In the genomic region with DNA sequence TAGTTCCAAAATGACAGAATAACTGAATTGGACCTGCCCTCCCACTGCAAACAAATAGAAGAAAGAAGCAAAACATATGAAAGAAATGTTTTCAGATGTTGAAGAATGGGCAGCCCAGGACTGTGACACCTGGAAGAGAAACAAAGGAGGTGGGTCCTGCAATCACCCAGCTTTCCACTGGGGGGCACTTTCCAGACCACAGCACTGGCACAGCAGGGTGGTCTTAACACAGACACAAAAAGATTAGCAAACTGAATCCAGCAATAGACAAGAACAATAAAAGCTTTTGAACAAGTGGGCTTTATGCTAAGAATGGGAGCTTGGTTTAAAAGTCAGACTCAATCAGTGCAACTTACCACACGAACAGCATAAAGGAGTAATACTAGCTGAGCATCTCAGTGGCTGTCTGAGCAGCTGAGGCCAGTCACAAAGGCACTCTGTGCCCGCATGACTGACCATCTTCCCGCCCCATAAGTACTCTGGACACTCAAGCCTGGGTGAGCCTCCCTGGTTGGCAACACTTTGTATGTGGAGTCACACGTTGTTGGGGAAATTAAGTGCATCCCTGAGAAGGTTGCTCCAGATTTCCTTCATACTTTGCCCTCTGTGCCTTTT, we compare ENCODE assay signal across 8 cellular contexts. TPM values are rescaled to one million over a fixed set of nuclear protein-coding genes. Genes with fewer than 3 reads are reported as not detected.
DNase-seq lines count a peak whose midpoint lies in the region; ATAC-seq and TF ChIP-seq lines count a peak whose summit lies in the region.

No MANE protein-coding gene starts in this region.

- peaks cover 6% of the 10 kb centered on the region; the same call in 2 of the 3 replicates for H3K36me3 Mint-ChIP-seq in GM23338 (ENCODE audit: low read depth)

- H3F3A ChIP-seq in GM23338 (replicated peaks; ENCODE audit: low read depth): no peaks in the 10 kb centered on the region

- H3K9me2 ChIP-seq in GM23338 (ENCODE audit: insufficient read depth): no peaks in the 10 kb centered on the region

- H3K9me3 Mint-ChIP-seq in GM23338: peaks cover 33% of the 10 kb centered on the region

- H3K27ac ChIP-seq in GM23338 (ENCODE audit: low read depth): no peak overlapping the region

- no peaks in the 10 kb centered on the region for H3K27me3 ChIP-seq in GM23338 (ENCODE audit: insufficient read depth)

- ATAC-seq in GM23338: peak; percentile 83
- no peak for ATAC-seq in HG02938 (IDR thresholded peaks at IDR 0.05; ENCODE audit: unreplicated experiment)
- no peak for ATAC-seq in HG03342 (IDR thresholded peaks at IDR 0.05; ENCODE audit: unreplicated experiment)
- ATAC-seq in GM18502 (IDR thresholded peaks at IDR 0.05; ENCODE audit: poor library complexity, unreplicated experiment): no peak

- no peak overlapping the region for H2AFZ ChIP-seq in GM23338

- no peaks in the 10 kb centered on the region for H4K20me1 ChIP-seq in GM23338 (replicated peaks; ENCODE audit: insufficient read depth)

- H3K4me1 Mint-ChIP-seq in GM23338: peaks cover 9% of the 10 kb centered on the region; the same call in 2 of the 3 replicates

- TF ChIP-seq CTCF in GM23338 (conservative IDR thresholded peaks at IDR 0.05; ENCODE audit: low read depth in 2 of 2): peak; percentile 78 to 87

- no peaks in the 10 kb centered on the region for H3K27me3 Mint-ChIP-seq in GM23338 (ENCODE audit: insufficient read depth, low read depth, poor library complexity)

- no peak overlapping the region for H3K4me3 Mint-ChIP-seq in GM23338

- DNase-seq in COLO829 (ENCODE audit: low spot score): peak; percentile 19
- peak; percentile 78 for DNase-seq in GM23338 (ENCODE audit: low spot score)
- peak; percentile 25 for DNase-seq in SHP77 treated with DMSO at 0.1 percent for 48 hours (lab: John Stamatoyannopoulos, UW)
- DNase-seq in iPS DF 4.7 (ENCODE audit: extremely low read depth, low spot score): peak; percentile 30
- no peak for DNase-seq in NCI-H226

- no peak overlapping the region for H3K4me3 ChIP-seq in GM23338

- H3K4me1 ChIP-seq in GM23338 (ENCODE audit: insufficient read depth): no peaks in the 10 kb centered on the region

- no peaks in the 10 kb centered on the region for H3K79me2 ChIP-seq in GM23338 (replicated peaks; ENCODE audit: insufficient read depth)

- no peak overlapping the region for H3K27ac Mint-ChIP-seq in GM23338

- H3K4me2 ChIP-seq in GM23338: no peak overlapping the region

- no peaks in the 10 kb centered on the region for H3K36me3 ChIP-seq in GM23338 (ENCODE audit: insufficient read depth)

TF ChIP-seq in GM23338, 12 proteins besides CTCF, POLR2A, EP300 and RAD21 (continues in another document):
- TF ChIP-seq CREB1 (CRISPR knock-in tag; IDR thresholded peaks at IDR 0.05; ENCODE audit: low read depth) (no peak), JUNB (IDR thresholded peaks at IDR 0.05; ENCODE audit: unreplicated experiment) (no peak), ZNF114 (CRISPR knock-in tag; IDR thresholded peaks at IDR 0.05) (no peak), REST (IDR thresholded peaks at IDR 0.05; ENCODE audit: unreplicated experiment) (no peak), STAT1 (IDR thresholded peaks at IDR 0.05; ENCODE audit: unreplicated experiment) (no peak), POLR2AphosphoS5 (IDR thresholded peaks at IDR 0.05; ENCODE audit: low read depth) (no peak), EZH2 (IDR thresholded peaks at IDR 0.05; ENCODE audit: low read depth, unreplicated experiment) (no peak), NANOG (IDR thresholded peaks at IDR 0.05; ENCODE audit: borderline replicate concordance) (no peak), ZNF462 (CRISPR knock-in tag; IDR thresholded peaks at IDR 0.05) (no peak)

RNA-seq across cellular contexts. Expression of gene JKAMP, which starts 27.7 kb away (rescaled TPM):
- total RNA-seq in GM23338 (2014; rRNA removed; shearing (Covaris generic)): 66.8 and 83.1 TPM in 2 replicates
- 26.0 and 31.6 TPM in 2 replicates for polyA plus RNA-seq in GM23338 (2016; fragmentation: Nextera tagmentation; extraction: Ambion mirVana)

RNA-seq across cellular contexts. Expression of gene L3HYPDH, which starts 27.8 kb away (rescaled TPM):
- 24.8 and 24.9 TPM in 2 replicates for total RNA-seq in GM23338 (2014; rRNA removed; shearing (Covaris generic))
- 15.6 and 18.6 TPM in 2 replicates for polyA plus RNA-seq in GM23338 (2016; fragmentation: Nextera tagmentation; extraction: Ambion mirVana)

RNA-seq across cellular contexts. Expression of gene GPR135, which starts 46.8 kb away (rescaled TPM):
- 0.93 and 2.2 TPM in 2 replicates for total RNA-seq in GM23338 (2014; rRNA removed; shearing (Covaris generic))
- polyA plus RNA-seq in GM23338 (2016; fragmentation: Nextera tagmentation; extraction: Ambion mirVana): 0.23 and 0.47 TPM in 2 replicates
